2 cellular contexts compared by ENCODE assay signal in genomic region chr11:2870460-2870859, GRCh38.
TF ChIP-seq lines count a peak whose summit lies in the region.

No MANE protein-coding gene starts in this region.

TF ChIP-seq in IMR-90, 13 proteins besides CTCF, POLR2A, EP300 and RAD21:
- no peak for TF ChIP-seq ELK1 (IDR thresholded peaks at IDR 0.05; ENCODE audit: borderline replicate concordance, low read depth, low read length)
- no peak for TF ChIP-seq BHLHE40 (IDR thresholded peaks at IDR 0.05; ENCODE audit: low read depth, low read length)
- no peak for TF ChIP-seq FOS (IDR thresholded peaks at IDR 0.05; ENCODE audit: low read depth, low read length)
- TF ChIP-seq MXI1 (IDR thresholded peaks at IDR 0.05; ENCODE audit: borderline replicate concordance, low read depth, low read length): no peak
- no peak for TF ChIP-seq SMC3 (IDR thresholded peaks at IDR 0.05; ENCODE audit: low read depth, low read length)
- no peak for TF ChIP-seq RFX5 (IDR thresholded peaks at IDR 0.05; ENCODE audit: low read depth, low read length)

TF ChIP-seq in HepG2, 621 proteins besides CTCF, POLR2A, EP300 and RAD21:
- TF ChIP-seq ZMYM2 (CRISPR knock-in tag; IDR thresholded peaks at IDR 0.05): no peak
- no peak for TF ChIP-seq ZC3H13 (CRISPR knock-in tag; IDR thresholded peaks at IDR 0.05)
- no peak for TF ChIP-seq ZNF276 (CRISPR knock-in tag; IDR thresholded peaks at IDR 0.05; ENCODE audit: low read depth)
- no peak for TF ChIP-seq MEIS1 (CRISPR knock-in tag; IDR thresholded peaks at IDR 0.05; ENCODE audit: borderline replicate concordance)
- TF ChIP-seq TBX2 (CRISPR knock-in tag; IDR thresholded peaks at IDR 0.05; ENCODE audit: borderline replicate concordance): no peak
- no peak for TF ChIP-seq ZBTB39 (CRISPR knock-in tag; IDR thresholded peaks at IDR 0.05)
